ENCODE assay signal across 21 cellular contexts in the genomic region with DNA sequence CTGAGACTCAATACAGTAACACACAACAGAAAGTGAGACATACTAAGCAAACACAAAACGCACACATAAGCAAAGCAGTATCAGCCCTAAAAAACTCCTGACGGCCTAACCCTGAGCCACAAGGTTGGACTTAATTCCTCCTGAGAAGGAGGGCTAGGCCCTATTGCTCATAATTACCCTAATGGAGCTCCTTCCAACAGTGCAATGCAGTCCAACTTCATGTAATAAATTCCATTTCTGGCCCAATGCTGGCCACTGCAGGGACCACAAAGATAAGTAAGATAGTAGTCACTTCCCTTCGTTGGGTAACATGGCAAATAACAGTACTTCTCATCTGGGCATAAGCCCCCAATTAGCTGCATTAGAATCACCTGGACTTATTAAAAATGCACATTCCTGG. TPM values are rescaled to one million over a fixed set of nuclear protein-coding genes. Genes with fewer than 3 reads are reported as not detected.
"Had no signal": no experiment of that assay in that cellular context is flagged by ENCODE, and none has a peak within 500 bp of the region (broad histone marks: within the 10 kb centered on the region; RNA-seq: fewer than 3 reads in every experiment).

No MANE protein-coding gene starts in this region.

- ATAC-seq: activated naive CD8-positive, alpha-beta T cell treated with anti-CD3 and anti-CD28 coated beads, Interleukin-2, amount 50 U/mL, for 24 hours; activated T-cell treated with anti-CD3 and anti-CD28 coated beads, Interleukin-2, amount 50 U/mL, for 4 hours; upper lobe of right lung had no signal

- H3K9me3 ChIP-seq: sigmoid colon, suprapubic skin, upper lobe of right lung had no signal

- H3K36me3 ChIP-seq: suprapubic skin had no signal

- H3K9me3 Mint-ChIP-seq: activated T-cell treated with anti-CD3 and anti-CD28 coated beads, Interleukin-2, amount 50 U/mL, for 4 hours; neural crest cell had no signal

- H3K27ac ChIP-seq: sigmoid colon, suprapubic skin, upper lobe of right lung had no signal

- H3K27ac Mint-ChIP-seq: activated naive CD8-positive, alpha-beta T cell treated with anti-CD3 and anti-CD28 coated beads, Interleukin-2, amount 50 U/mL, for 24 hours; mesothelial cell of epicardium had no signal

- H3K27me3 ChIP-seq: sigmoid colon, suprapubic skin, upper lobe of right lung had no signal

- H3K4me3 ChIP-seq: sigmoid colon, suprapubic skin, upper lobe of right lung had no signal

- DNase-seq: activated CD4-positive, alpha-beta T cell treated with anti-CD3 and anti-CD28 coated beads, Interleukin-2, amount 50 U/mL, for 4 hours; activated CD4-positive, CD25-positive, alpha-beta regulatory T cell treated with anti-CD3 and anti-CD28 coated beads, Interleukin-2, amount 50 U/mL, for 72 hours; activated gamma-delta T cell; activated naive CD8-positive, alpha-beta T cell treated with anti-CD3 and anti-CD28 coated beads, Interleukin-2, amount 50 U/mL, for 24 hours; activated T-cell treated with anti-CD3 and anti-CD28 coated beads, Interleukin-2, amount 50 U/mL, for 4 hours; central memory CD4-positive, alpha-beta T cell; cortex of kidney; effector CD8-positive, alpha-beta T cell; hippocampal formation; kidney glomerular epithelial cell; sigmoid colon; stimulated activated CD4-positive, alpha-beta T cell treated with anti-CD3 and anti-CD28 coated beads, Interleukin-12 subunit alpha, Interleukin-12 subunit beta, amount 100 ng/mL, for 4 hours; stimulated activated naive CD4-positive, alpha-beta T cell; upper lobe of right lung had no signal

- H3K27me3 Mint-ChIP-seq: activated naive CD8-positive, alpha-beta T cell treated with anti-CD3 and anti-CD28 coated beads, Interleukin-2, amount 50 U/mL, for 24 hours had no signal

- H3K4me3 Mint-ChIP-seq: activated naive CD8-positive, alpha-beta T cell treated with anti-CD3 and anti-CD28 coated beads, Interleukin-2, amount 50 U/mL, for 24 hours; activated T-cell treated with anti-CD3 and anti-CD28 coated beads, Interleukin-2, amount 50 U/mL, for 4 hours; mesothelial cell of epicardium; neural crest cell had no signal

RNA-seq across cellular contexts. Expression of a gene that starts 47.5 kb away (rescaled TPM):
- total RNA-seq: fibroblast of lung, myocyte, neural crest cell, osteocyte, pulmonary artery endothelial cell had no signal
- polyA plus RNA-seq: fibroblast of lung had no signal
